Comparison of ENCODE assay signal across 21 cellular contexts in the genomic region with DNA sequence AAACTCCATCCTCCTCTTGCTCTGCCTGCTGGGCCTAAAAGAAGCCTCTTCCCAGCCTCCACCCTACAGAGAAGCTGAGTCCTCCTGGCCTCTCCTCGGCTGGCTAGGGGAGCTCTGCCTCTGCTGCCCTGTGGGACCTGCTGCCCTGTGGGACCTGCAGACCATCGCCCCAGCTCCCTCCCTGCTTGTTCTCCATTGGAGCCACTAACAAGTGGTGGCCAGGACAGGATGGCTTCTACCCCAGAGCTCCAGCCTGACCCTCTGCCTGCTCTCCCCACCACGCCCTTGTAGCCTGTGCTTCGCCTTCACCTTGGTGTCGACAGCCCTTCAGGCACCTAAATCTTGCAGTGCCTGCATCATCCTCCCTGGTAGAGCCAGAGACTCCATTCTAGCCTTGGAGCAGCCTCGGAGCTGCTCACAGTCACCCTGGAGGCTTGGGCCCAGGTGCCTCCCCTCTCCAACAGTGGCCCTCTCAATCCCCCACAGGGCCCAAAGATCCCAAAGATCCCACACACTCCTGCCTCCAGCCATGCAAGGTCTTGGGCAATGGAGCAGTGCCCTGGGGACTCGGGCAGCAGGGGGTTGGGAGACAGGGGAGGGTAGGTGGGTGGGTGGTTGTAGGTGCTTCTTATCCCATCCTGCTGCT. TPM values are rescaled to one million over a fixed set of nuclear protein-coding genes. Genes with fewer than 3 reads are reported as not detected.
A peak's percentile ranks its signal among the peaks of the same experiment; 100 is the strongest.
DNase-seq lines count a peak whose midpoint lies in the region; ATAC-seq and TF ChIP-seq lines count a peak whose summit lies in the region.
"Had no signal": no experiment of that assay in that cellular context is flagged by ENCODE, and none has a peak within 500 bp of the region (broad histone marks: within the 10 kb centered on the region; RNA-seq: fewer than 3 reads in every experiment).

No MANE protein-coding gene starts in this region.

- CTCF ChIA-PET in activated naive CD4-positive, alpha-beta T cell treated with anti-CD3 and anti-CD28 coated beads, Interleukin-2, amount 10 ng/mL, durations not matched to agents 7 days and 5 days (lab: Charles Lee), result interaction anchor here (0.7 kb wide), 1 partner anchor 10 kb away, joined by 3 read pairs; no protein-coding TSS in a partner anchor

- H3K36me3 ChIP-seq in neural progenitor cell, result no peaks in the 10 kb centered on the region
- H3K36me3 ChIP-seq: heart left ventricle, right atrium auricular region had no signal

- no peaks in the 10 kb centered on the region for H3F3A ChIP-seq in neural progenitor cell (ENCODE audit: low read depth)

- no peaks in the 10 kb centered on the region for H3K4me1 ChIP-seq in neural progenitor cell
- H3K4me1 ChIP-seq: right atrium auricular region had no signal

- H3K79me2 ChIP-seq in neural progenitor cell (ENCODE audit: low read depth), result no peaks in the 10 kb centered on the region

- H4K20me1 ChIP-seq in neural progenitor cell (ENCODE audit: low read depth), result no peaks in the 10 kb centered on the region

- no peak for ATAC-seq in HG03025 (IDR thresholded peaks at IDR 0.05; ENCODE audit: low FRiP score, unreplicated experiment)
- ATAC-seq in HG02623 (IDR thresholded peaks at IDR 0.05; ENCODE audit: unreplicated experiment), result no peak
- ATAC-seq: PC-3 had no signal

- no peaks in the 10 kb centered on the region for H3K9me3 ChIP-seq in neural progenitor cell (ENCODE audit: low read depth)
- H3K9me3 ChIP-seq: heart left ventricle, right atrium auricular region had no signal

- H3K36me3 Mint-ChIP-seq in activated naive CD4-positive, alpha-beta T cell treated with anti-CD3 and anti-CD28 coated beads, Interleukin-2, amount 10 ng/mL, durations not matched to agents 7 days and 5 days, result no peaks in the 10 kb centered on the region
- H3K36me3 Mint-ChIP-seq in neural progenitor cell (no peaks in the 10 kb centered on the region), type B pancreatic cell (no peaks in the 10 kb centered on the region)
- H3K36me3 Mint-ChIP-seq: CD4-positive, alpha-beta memory T cell; mesothelial cell of epicardium had no signal

- TF ChIP-seq CTCF in coronary artery (IDR thresholded peaks at IDR 0.05) (no peak), neural progenitor cell (IDR thresholded peaks at IDR 0.05) (no peak), type B pancreatic cell (conservative IDR thresholded peaks at IDR 0.05) (no peak)

- H3K27me3 ChIP-seq in neural progenitor cell, result no peaks in the 10 kb centered on the region
- H3K27me3 ChIP-seq: heart left ventricle, right atrium auricular region had no signal

- H3K27ac ChIP-seq in coronary artery (no peak overlapping the region), neural progenitor cell (no peak overlapping the region)
- H3K27ac ChIP-seq: GM23248, right atrium auricular region, SK-N-MC had no signal

- no peak overlapping the region for H2AFZ ChIP-seq in neural progenitor cell (replicated peaks)
- H2AFZ ChIP-seq: GM23248 had no signal

- no peak overlapping the region for H3K4me2 ChIP-seq in neural progenitor cell

- H3K4me1 Mint-ChIP-seq in activated naive CD4-positive, alpha-beta T cell treated with anti-CD3 and anti-CD28 coated beads, Interleukin-2, amount 10 ng/mL, durations not matched to agents 7 days and 5 days, result no peaks in the 10 kb centered on the region
- H3K4me1 Mint-ChIP-seq in neural progenitor cell, result peaks cover 9% of the 10 kb centered on the region
- H3K4me1 Mint-ChIP-seq in type B pancreatic cell (ENCODE audit: unreplicated experiment), result peaks cover 9% of the 10 kb centered on the region
- H3K4me1 Mint-ChIP-seq: CD4-positive, alpha-beta memory T cell had no signal

- no peak overlapping the region for H3K9ac ChIP-seq in neural progenitor cell
- H3K9ac ChIP-seq: GM23248 had no signal

- H3K9me3 Mint-ChIP-seq in activated naive CD4-positive, alpha-beta T cell treated with anti-CD3 and anti-CD28 coated beads, Interleukin-2, amount 10 ng/mL, durations not matched to agents 7 days and 5 days, result no peaks in the 10 kb centered on the region
- H3K9me3 Mint-ChIP-seq in neural progenitor cell (peaks cover 2% of the 10 kb centered on the region), type B pancreatic cell (no peaks in the 10 kb centered on the region)
- H3K9me3 Mint-ChIP-seq: CD4-positive, alpha-beta memory T cell; mesothelial cell of epicardium had no signal

- no peak overlapping the region for H3K4me3 Mint-ChIP-seq in activated naive CD4-positive, alpha-beta T cell treated with anti-CD3 and anti-CD28 coated beads, Interleukin-2, amount 10 ng/mL, durations not matched to agents 7 days and 5 days
- H3K4me3 Mint-ChIP-seq in neural progenitor cell (peak overlapping the region; percentile 50), type B pancreatic cell (no peak overlapping the region)
- H3K4me3 Mint-ChIP-seq: CD4-positive, alpha-beta memory T cell; mesothelial cell of epicardium had no signal

- peaks cover 16% of the 10 kb centered on the region for H3K27me3 Mint-ChIP-seq in activated naive CD4-positive, alpha-beta T cell treated with anti-CD3 and anti-CD28 coated beads, Interleukin-2, amount 10 ng/mL, durations not matched to agents 7 days and 5 days
- H3K27me3 Mint-ChIP-seq in neural progenitor cell (ENCODE audit: insufficient read depth, low read depth), result peaks cover 10% of the 10 kb centered on the region
- H3K27me3 Mint-ChIP-seq in type B pancreatic cell, result no peaks in the 10 kb centered on the region
- H3K27me3 Mint-ChIP-seq: CD4-positive, alpha-beta memory T cell had no signal

- H3K4me3 ChIP-seq in coronary artery (no peak overlapping the region), neural progenitor cell (no peak overlapping the region)
- H3K4me3 ChIP-seq: GM23248, heart left ventricle, right atrium auricular region, SK-N-MC had no signal

- H3K27ac Mint-ChIP-seq in activated naive CD4-positive, alpha-beta T cell treated with anti-CD3 and anti-CD28 coated beads, Interleukin-2, amount 10 ng/mL, durations not matched to agents 7 days and 5 days, result peak overlapping the region; percentile 72
- H3K27ac Mint-ChIP-seq in neural progenitor cell (peak overlapping the region; percentile 72), type B pancreatic cell (no peak overlapping the region)

- DNase-seq in activated naive CD4-positive, alpha-beta T cell treated with anti-CD3 and anti-CD28 coated beads, Interleukin-2, amount 10 ng/mL, durations not matched to agents 7 days and 5 days, result peak; percentile 18
- no peak for DNase-seq in activated naive CD4-positive, alpha-beta T cell (lab: John Stamatoyannopoulos, UW)
- DNase-seq in coronary artery (ENCODE audit: low spot score), result peak; percentile 53
- no peak for DNase-seq in neural progenitor cell (ENCODE audit: low spot score)
- peak; percentile 50 for DNase-seq in type B pancreatic cell (ENCODE audit: extremely low spot score, unreplicated experiment)
- DNase-seq in HPDE6-E6E7 (ENCODE audit: extremely low spot score), result no peak
- DNase-seq: activated CD4-positive, alpha-beta T cell treated with anti-CD3 and anti-CD28 coated beads for 48 hours; CD4-positive, alpha-beta memory T cell; DMS79 treated with DMSO at 0.1 percent for 48 hours; GM23248; NCI-H1417; NCI-H2171; NCI-H748 treated with DMSO at 0.1 percent for 48 hours; PC-3; stimulated activated CD4-positive, alpha-beta T cell treated with anti-CD3 and anti-CD28 coated beads, Interleukin-15, amount 100 ng/mL, for 24 hours had no signal

RNA-seq across cellular contexts. Expression of gene EPS8L3, which starts 3.0 kb away (rescaled TPM):
- total RNA-seq in neural progenitor cell (ENCODE audit: low replicate concordance), result not detected in 2 replicates
- 9.9 and 19.1 TPM in 2 replicates for total RNA-seq in type B pancreatic cell (ENCODE audit: low replicate concordance)
- total RNA-seq: CD4-positive, alpha-beta memory T cell; GM23248; PC-3 had no signal

RNA-seq across cellular contexts. Expression of gene GSTM3, which starts 19.9 kb away (rescaled TPM):
- total RNA-seq in neural progenitor cell (ENCODE audit: low replicate concordance) (6.4 and 12.9 TPM in 2 replicates), type B pancreatic cell (ENCODE audit: low replicate concordance) (32.9 and 78.4 TPM in 2 replicates)

RNA-seq across cellular contexts. Expression of gene GSTM5, which starts 48.7 kb away (rescaled TPM):
- total RNA-seq in neural progenitor cell (ENCODE audit: low replicate concordance), result 0.62 TPM in 1 of 2 replicates, not detected in the other
- 0.17 and 0.52 TPM in 2 replicates for total RNA-seq in type B pancreatic cell (ENCODE audit: low replicate concordance)
- total RNA-seq: CD4-positive, alpha-beta memory T cell; PC-3 had no signal

Comparison
In these comparisons a context has a peak if more than half of its experiments do, and no peak if none do; other contexts are left out.
1. DNase-seq: peak in activated naive CD4-positive, alpha-beta T cell treated with anti-CD3 and anti-CD28 coated beads, Interleukin-2, amount 10 ng/mL, durations not matched to agents 7 days and 5 days (single experiment), coronary artery (single experiment) and type B pancreatic cell (single experiment); none in activated naive CD4-positive, alpha-beta T cell (0 of 4), neural progenitor cell (single experiment) and HPDE6-E6E7 (single experiment).
2. RNA of gene EPS8L3, which starts 3.0 kb away (total RNA-seq): 9.9 to 19.1 TPM in type B pancreatic cell; not detected in neural progenitor cell; every median in the first group is over 10 times any median in the second.